ENCODE assay signal across 7 cellular contexts in the genomic region with DNA sequence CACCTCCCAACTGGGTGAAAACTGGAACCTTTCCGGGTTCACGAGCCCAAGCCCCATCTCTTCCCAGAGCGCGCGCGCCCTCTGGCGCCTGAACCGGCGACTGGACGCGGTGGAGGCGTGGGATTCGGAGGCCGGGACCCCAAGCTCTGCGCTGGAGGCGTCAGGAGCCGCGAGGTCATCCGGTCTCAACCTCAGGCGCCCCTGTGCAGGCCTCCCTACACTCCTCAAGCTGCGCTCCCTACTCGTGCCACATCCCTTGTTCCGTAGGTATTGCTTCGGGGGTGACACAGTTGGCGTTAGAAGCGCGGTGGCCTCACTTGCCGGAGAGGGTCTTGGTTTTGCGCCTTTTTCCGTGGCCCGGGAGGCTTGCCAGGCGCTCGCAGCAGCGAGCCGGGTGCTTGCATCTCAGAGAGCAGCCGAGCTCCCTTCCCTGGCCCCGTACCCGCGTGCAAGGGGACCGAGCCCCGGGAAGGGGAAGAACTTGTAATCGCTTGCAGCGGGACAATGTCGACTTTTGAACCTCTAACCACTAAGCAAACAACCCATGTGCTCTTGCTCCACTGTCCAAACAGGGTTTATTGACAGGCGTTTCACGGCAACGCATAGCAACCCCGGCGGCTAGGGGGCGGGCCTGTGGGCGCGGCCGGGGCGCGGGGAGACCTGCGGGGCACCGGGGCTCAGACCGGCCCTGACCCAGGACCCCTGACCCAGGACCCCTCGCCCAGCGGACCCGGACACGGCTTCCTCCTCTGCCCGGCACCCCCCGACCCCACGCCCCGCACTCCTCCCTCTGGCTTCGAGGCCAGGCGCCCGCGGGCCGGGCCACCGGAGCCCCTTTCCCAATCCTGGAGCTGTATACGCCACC. TPM values are rescaled to one million over a fixed set of nuclear protein-coding genes. Genes with fewer than 3 reads are reported as not detected.
DNase-seq lines count a peak whose midpoint lies in the region; ATAC-seq and TF ChIP-seq lines count a peak whose summit lies in the region.

No MANE protein-coding gene starts in this region.

- DNase-seq in ELF-1 (ENCODE audit: low read depth, low spot score) = peak; percentile 82
- DNase-seq in HT1080 (ENCODE audit: low read depth) = peak; percentile 27
- DNase-seq in SW480 (ENCODE audit: low spot score) = peak; percentile 85

- H3K27me3 Mint-ChIP-seq in nephron (ENCODE audit: low read depth) = peaks cover 100% of the 10 kb centered on the region

- H3K4me1 Mint-ChIP-seq in nephron = no peaks in the 10 kb centered on the region

- no peaks in the 10 kb centered on the region for H3K36me3 Mint-ChIP-seq in nephron (ENCODE audit: low read depth)

- no peaks in the 10 kb centered on the region for H3K9me3 Mint-ChIP-seq in nephron

- peak overlapping the region; percentile 35 to 48 (median 41) for H3K4me3 Mint-ChIP-seq in nephron

- peak; percentile 54 for ATAC-seq in esophagus mucosa
- ATAC-seq in GM18870 (IDR thresholded peaks at IDR 0.05; ENCODE audit: unreplicated experiment) = no peak
- ATAC-seq in HG02759 (IDR thresholded peaks at IDR 0.05; ENCODE audit: unreplicated experiment) = no peak

- no peak overlapping the region for H3K27ac Mint-ChIP-seq in nephron

- peak; percentile 22 to 52 (median 32) for TF ChIP-seq CTCF in nephron (IDR thresholded peaks at IDR 0.05; ENCODE audit: unreplicated experiment in 3 of 3)

RNA-seq across cellular contexts. Expression of a gene that starts 8.5 kb away (rescaled TPM):
- total RNA-seq in HT1080 (2014; rRNA removed; shearing (Covaris generic)) = not detected in 2 replicates
- not detected in 2 replicates for polyA plus RNA-seq in HT1080 (2015; cell fraction: cytosol; rRNA removed)
- not detected in 2 replicates for polyA plus RNA-seq in HT1080 (2015; cell fraction: nucleus; rRNA removed)
- not detected for total RNA-seq in esophagus mucosa

RNA-seq across cellular contexts. Expression of a gene that starts 27.9 kb away (rescaled TPM):
- not detected in 2 replicates for total RNA-seq in HT1080 (2014; rRNA removed; shearing (Covaris generic))
- not detected in 2 replicates for polyA plus RNA-seq in HT1080 (2015; cell fraction: cytosol; rRNA removed)
- not detected in 2 replicates for polyA plus RNA-seq in HT1080 (2015; cell fraction: nucleus; rRNA removed)
- not detected for total RNA-seq in esophagus mucosa

RNA-seq across cellular contexts. Expression of a gene that starts 40.8 kb away (rescaled TPM):
- not detected in 2 replicates for total RNA-seq in HT1080 (2014; rRNA removed; shearing (Covaris generic))
- polyA plus RNA-seq in HT1080 (2015; cell fraction: cytosol; rRNA removed) = not detected in 2 replicates
- polyA plus RNA-seq in HT1080 (2015; cell fraction: nucleus; rRNA removed) = not detected in 2 replicates
- not detected for total RNA-seq in esophagus mucosa

Comparison
In these comparisons a context has a peak if more than half of its experiments do, and no peak if none do; other contexts are left out.
1. DNase-seq: peak in every context shown above with its lines; median percentile 85 in SW480; 82 in ELF-1; 27 in HT1080.